Comparison of ENCODE assay signal across 8 cellular contexts in the genomic region with DNA sequence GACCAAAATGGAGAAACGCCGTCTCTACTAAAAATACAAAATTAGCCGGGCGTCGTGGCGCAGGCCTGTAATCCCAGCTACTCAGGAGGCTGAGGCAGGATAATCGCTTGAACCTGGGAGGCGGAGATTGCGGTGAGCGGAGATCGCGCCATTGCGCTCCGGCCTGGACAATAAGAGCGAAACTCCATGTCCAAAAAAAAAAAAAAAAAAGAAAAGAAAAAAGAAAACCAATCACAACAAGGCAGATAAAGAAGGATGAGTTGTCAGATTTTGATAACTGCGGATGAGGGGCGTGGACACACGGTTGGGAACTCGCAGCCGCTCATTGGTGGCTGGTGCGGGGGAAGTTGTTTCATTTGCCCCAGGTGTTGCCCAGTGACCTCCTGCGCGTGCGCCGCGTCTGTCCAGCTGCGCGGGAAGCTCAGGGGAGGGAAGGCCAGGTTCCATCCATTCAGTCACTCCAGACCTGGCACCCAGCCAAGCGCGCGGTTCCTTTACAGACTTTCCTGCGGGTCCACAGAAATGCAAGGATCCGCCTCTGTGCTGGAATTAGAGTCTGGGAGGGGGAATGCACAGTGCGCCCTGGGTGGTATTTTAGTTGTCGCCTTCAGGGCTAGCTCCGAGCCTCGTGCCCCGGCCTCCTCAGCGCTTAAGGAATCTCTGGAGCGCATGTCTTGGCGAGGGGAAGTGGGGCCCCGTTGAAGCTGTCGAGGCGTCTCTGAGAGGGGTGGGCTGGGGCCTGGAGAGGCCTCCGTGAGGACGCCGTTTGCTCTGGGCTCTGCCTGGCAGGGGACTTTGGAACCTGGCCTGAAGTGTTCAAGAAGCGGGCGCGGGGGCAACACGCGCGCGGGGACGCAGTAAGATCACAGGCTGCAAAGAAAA. TPM values are rescaled to one million over a fixed set of nuclear protein-coding genes. Genes with fewer than 3 reads are reported as not detected.
DNase-seq lines count a peak whose midpoint lies in the region; ATAC-seq, FAIRE-seq and TF ChIP-seq lines count a peak whose summit lies in the region.

No MANE protein-coding gene starts in this region.

- H3K9me1 ChIP-seq in K562 (ENCODE audit: control insufficient read depth, insufficient read depth, low read length): no peaks in the 10 kb centered on the region

- no peak for TF ChIP-seq POLR2A in K562 (conservative IDR thresholded peaks at IDR 0.05)

- intact Hi-C loops in K562 (cut with micrococcal nuclease): loop anchor here (10.0 kb wide), 1 partner anchor 168 kb away; a partner anchor contains a TSS

- no peak for TF ChIP-seq CTCF in K562 (IDR thresholded peaks at IDR 0.05 in 2 of 3, conservative IDR thresholded peaks at IDR 0.05 in 1 of 3; ENCODE audit: insufficient read depth in 2 of 3, low read depth in 1 of 3, low read length in 3 of 3)

- no peaks in the 10 kb centered on the region; the same call in none of the 2 replicates for H4K20me1 ChIP-seq in K562 (replicated peaks; ENCODE audit: control insufficient read depth, insufficient read depth, low read length)

- peaks cover 21 to 51% of the 10 kb centered on the region in 2 experiments; a peak in 4 of 5 replicates for H3K4me1 ChIP-seq in K562 (replicated peaks in 1 of 2; ENCODE audit: control insufficient read depth in 2 of 2, insufficient read depth in 2 of 2, low read length in 2 of 2)
- H3K4me1 ChIP-seq in skeletal muscle tissue (ENCODE audit: control insufficient read depth in 3 of 3, insufficient read depth in 3 of 3, low read length in 3 of 3): peaks cover 22 to 32% (median 25%) of the 10 kb centered on the region in 3 donors

- H3K9me3 ChIP-seq in K562 (replicated peaks; ENCODE audit: control insufficient read depth, insufficient read depth, low read depth, low read length) (no peaks in the 10 kb centered on the region), iPS-18c (ENCODE audit: control insufficient read depth, insufficient read depth, low read length) (no peaks in the 10 kb centered on the region), skeletal muscle tissue (ENCODE audit: control insufficient read depth in 3 of 3, low read length in 3 of 3) (no peaks in the 10 kb centered on the region)

- no peak for TF ChIP-seq EP300 in K562 (IDR thresholded peaks at IDR 0.05; ENCODE audit: low read length)

- no peaks in the 10 kb centered on the region for H3K79me2 ChIP-seq in K562 (ENCODE audit: control insufficient read depth, insufficient read depth, low read length)

- TSS peak; percentile 81 for BruUV-seq in K562 (replicated peaks; lab: Mats Ljungman, UMichigan)

- H3K36me3 ChIP-seq in K562 (ENCODE audit: control insufficient read depth, insufficient read depth, low read length) (peaks cover 10% of the 10 kb centered on the region; the same call in 1 of the 3 replicates), skeletal muscle tissue (ENCODE audit: control insufficient read depth in 3 of 3, insufficient read depth in 3 of 3, low read length in 3 of 3) (peaks cover 0 to 7% (median 3%) of the 10 kb centered on the region in 3 donors)

- POLR2A ChIA-PET in K562 (lab: Yijun Ruan, JAX): interaction anchor here (0.6 to 3.8 kb wide), 12 partner anchors 10 to 251 kb away, joined by 3 to 18 read pairs (median 4); no protein-coding TSS in a partner anchor

- peak in 1 of 2 experiments; percentile 17; a peak in 1 of 4 replicates for TF ChIP-seq RAD21 in K562 (CRISPR knock-in tag; conservative IDR thresholded peaks at IDR 0.05 in 1 of 2, IDR thresholded peaks at IDR 0.05 in 1 of 2)

- H3K27me3 ChIP-seq in K562 (ENCODE audit: control insufficient read depth in 2 of 2, insufficient read depth in 2 of 2, low read length in 2 of 2) (no peaks in the 10 kb centered on the region), skeletal muscle tissue (ENCODE audit: control insufficient read depth in 3 of 3, insufficient read depth in 3 of 3, low read length in 3 of 3) (no peaks in the 10 kb centered on the region)

- H3K4me2 ChIP-seq in K562 (ENCODE audit: insufficient read depth, low read length): peak overlapping the region; percentile 88

- H3K4me3 ChIP-seq in K562 (peak overlapping the region; percentile 64), iPS-18c (ENCODE audit: insufficient read depth, low read depth, low read length) (peak overlapping the region; percentile 81), skeletal muscle tissue (ENCODE audit: low read length in 3 of 3) (peak overlapping the region; percentile 66 to 77 (median 75))

- ATAC-seq in K562 (peak; percentile 51), GM18873 (IDR thresholded peaks at IDR 0.05; ENCODE audit: low FRiP score, unreplicated experiment) (no peak)

- 28% methylated on average over 49 of the region's 55 CpGs for WGBS in K562 (ENCODE audit: insufficient coverage, low coverage, missing lambda C conversion rate)

- in situ Hi-C loops in K562 (cut with MboI): no loop called here

- H3K9ac ChIP-seq in K562 (ENCODE audit: insufficient read depth in 1 of 2, low read depth in 2 of 2, low read length in 2 of 2) (peak overlapping the region; percentile 72 to 92), skeletal muscle tissue (ENCODE audit: low read depth in 1 of 3, low read length in 3 of 3) (peak overlapping the region in 2 of 3 donors; percentile 59 to 75)

- DNase-seq in GM03348 (ENCODE audit: low spot score): peak; percentile 47
- DNase-seq in HUDEP-2 (lab: John Stamatoyannopoulos, UW; ENCODE audit: unreplicated experiment in 76 of 76): peak in 58 of 76 experiments; percentile 15 to 71 (median 46)
- peak; percentile 63 for DNase-seq in RPMI7951 (ENCODE audit: low read depth)
- DNase-seq in K562 (ENCODE audit: extremely low read depth in 1 of 4, low spot score in 3 of 4): peak; percentile 74 to 87 (median 82)
- DNase-seq in NAMALWA (ENCODE audit: low spot score): no peak

- peak overlapping the region; percentile 82 for H3K27ac ChIP-seq in K562 (ENCODE audit: extremely low read depth, low read depth, low read length)
- peak overlapping the region; percentile 30 for H3K27ac ChIP-seq in skeletal muscle tissue (ENCODE audit: low read depth, low read length)

- peak; percentile 86 for FAIRE-seq in K562 (lab: Jason Lieb, UNC)

- H2AFZ ChIP-seq in K562 (ENCODE audit: low read depth, low read length): peak overlapping the region; percentile 96

- CTCF ChIA-PET in K562 (lab: Yijun Ruan, JAX; ENCODE audit: low intra/inter-chr PET ratio): no interaction called here

RNA-seq across cellular contexts. Expression of a gene that starts 0.7 kb away (rescaled TPM):
- total RNA-seq in RPMI7951 (2014; rRNA removed; shearing (Covaris generic)): 4.6 and 6.1 TPM in 2 replicates
- 5.8 and 10.5 TPM in 2 replicates for total RNA-seq in K562 (2011; cell fraction: chromatin; rRNA removed; ENCODE audit: low replicate concordance)
- 15.2 and 19.6 TPM in 2 replicates for total RNA-seq in K562 (2011; cell fraction: nucleolus; rRNA removed)
- total RNA-seq in K562 (2011; cell fraction: nucleoplasm; rRNA removed): 9.9 and 10.0 TPM in 2 replicates
- total RNA-seq in K562 (2014; rRNA removed): 81.2 and 83.5 TPM in 2 replicates
- 5.3 and 8.7 TPM in 2 replicates for total RNA-seq in K562 (2014; rRNA removed; fragmentation: Illumina TruSeq; extraction: Trizol)
- 28.2 and 30.0 TPM in 2 replicates for total RNA-seq in K562 (2015; rRNA removed; fragmentation: Illumina TruSeq; extraction: Trizol)
- 31.9 and 37.3 TPM in 2 replicates for total RNA-seq in K562 (2021)
- polyA plus RNA-seq in K562 (2011; rRNA removed): 20.8 and 33.6 TPM in 2 replicates
- polyA plus RNA-seq in K562 (2011; cell fraction: cytosol; rRNA removed): 73.6 and 108 TPM in 2 replicates
- polyA plus RNA-seq in K562 (2011; cell fraction: nucleus; rRNA removed): 19.7 and 25.2 TPM in 2 replicates
- polyA plus RNA-seq in K562 (2012): 27.0 and 47.9 TPM in 2 replicates
- 16.0 and 25.7 TPM in 2 replicates for polyA plus RNA-seq in K562 (2014; fragmentation: Illumina TruSeq; extraction: Trizol)
- 10 to 100 TPM; 10.1 to 18.2 TPM for polyA plus RNA-seq in K562 (2014; fragmentation: Nextera tagmentation; extraction: Ambion mirVana)
- polyA plus RNA-seq in K562 (2014; rRNA removed): 55.2 and 75.1 TPM in 2 replicates
- 4.2 and 5.4 TPM in 2 replicates for polyA minus RNA-seq in K562 (2011; rRNA and poly(A)+ RNA removed)
- 9.0 and 17.8 TPM in 2 replicates for polyA minus RNA-seq in K562 (2011; cell fraction: cytosol; rRNA and poly(A)+ RNA removed)
- polyA minus RNA-seq in K562 (2011; cell fraction: nucleus; rRNA and poly(A)+ RNA removed): 11.4 and 17.0 TPM in 2 replicates
- total RNA-seq in skeletal muscle tissue: 1.6 TPM

RNA-seq across cellular contexts. Expression of a gene that starts 6.6 kb away (rescaled TPM):
- total RNA-seq in RPMI7951 (2014; rRNA removed; shearing (Covaris generic)): not detected in 2 replicates
- 0.51 and 0.67 TPM in 2 replicates for total RNA-seq in K562 (2011; cell fraction: chromatin; rRNA removed; ENCODE audit: low replicate concordance)
- total RNA-seq in K562 (2011; cell fraction: nucleolus; rRNA removed): 0.39 and 0.50 TPM in 2 replicates
- 0.22 TPM in 1 of 2 replicates, not detected in the other for total RNA-seq in K562 (2011; cell fraction: nucleoplasm; rRNA removed)
- total RNA-seq in K562 (2014; rRNA removed) (0.29 and 0.36 TPM in 2 replicates), K562 (2014; rRNA removed; fragmentation: Illumina TruSeq; extraction: Trizol) (0.22 and 0.29 TPM in 2 replicates), K562 (2015; rRNA removed; fragmentation: Illumina TruSeq; extraction: Trizol) (0.57 and 0.76 TPM in 2 replicates), K562 (2021) (0.40 and 0.45 TPM in 2 replicates), skeletal muscle tissue (not detected)
- polyA plus RNA-seq in K562 (2011; rRNA removed) (0.08 and 0.20 TPM in 2 replicates), K562 (2014; fragmentation: Illumina TruSeq; extraction: Trizol) (0.28 and 0.31 TPM in 2 replicates), K562 (2014; fragmentation: Nextera tagmentation; extraction: Ambion mirVana) (under 1 TPM in 1 of 2 experiments, not detected in 1; 0.01 TPM), K562 (2014; rRNA removed) (0.17 and 0.32 TPM in 2 replicates)
- polyA plus RNA-seq in K562 (2011; cell fraction: cytosol; rRNA removed): 0.12 and 0.15 TPM in 2 replicates
- polyA plus RNA-seq in K562 (2011; cell fraction: nucleus; rRNA removed): 0.24 and 0.34 TPM in 2 replicates
- 1.0 and 2.9 TPM in 2 replicates for polyA plus RNA-seq in K562 (2012)
- 0.28 and 0.36 TPM in 2 replicates for polyA minus RNA-seq in K562 (2011; rRNA and poly(A)+ RNA removed)
- not detected in 2 replicates for polyA minus RNA-seq in K562 (2011; cell fraction: cytosol; rRNA and poly(A)+ RNA removed)
- 0.27 and 0.67 TPM in 2 replicates for polyA minus RNA-seq in K562 (2011; cell fraction: nucleus; rRNA and poly(A)+ RNA removed)

RNA-seq across cellular contexts. Expression of a gene that starts 8.1 kb away (rescaled TPM):
- 13.6 and 17.0 TPM in 2 replicates for total RNA-seq in RPMI7951 (2014; rRNA removed; shearing (Covaris generic))
- total RNA-seq in K562 (2011; cell fraction: chromatin; rRNA removed; ENCODE audit: low replicate concordance): 63.2 and 82.7 TPM in 2 replicates
- total RNA-seq in K562 (2011; cell fraction: nucleolus; rRNA removed): 59.7 and 60.7 TPM in 2 replicates
- total RNA-seq in K562 (2011; cell fraction: nucleoplasm; rRNA removed): 60.9 and 71.7 TPM in 2 replicates
- 25.9 and 33.8 TPM in 2 replicates for total RNA-seq in K562 (2014; rRNA removed)
- total RNA-seq in K562 (2014; rRNA removed; fragmentation: Illumina TruSeq; extraction: Trizol): 23.5 and 24.9 TPM in 2 replicates
- total RNA-seq in K562 (2015; rRNA removed; fragmentation: Illumina TruSeq; extraction: Trizol): 25.4 and 26.4 TPM in 2 replicates
- 38.2 and 39.4 TPM in 2 replicates for total RNA-seq in K562 (2021)
- 28.9 and 32.7 TPM in 2 replicates for polyA plus RNA-seq in K562 (2011; rRNA removed)
- 22.9 and 23.4 TPM in 2 replicates for polyA plus RNA-seq in K562 (2011; cell fraction: cytosol; rRNA removed)
- polyA plus RNA-seq in K562 (2011; cell fraction: nucleus; rRNA removed): 38.7 and 41.9 TPM in 2 replicates
- polyA plus RNA-seq in K562 (2012): 32.4 and 38.8 TPM in 2 replicates
- polyA plus RNA-seq in K562 (2014; fragmentation: Illumina TruSeq; extraction: Trizol): 31.4 and 33.3 TPM in 2 replicates
- 1 to 10 TPM; 8.1 to 8.9 TPM for polyA plus RNA-seq in K562 (2014; fragmentation: Nextera tagmentation; extraction: Ambion mirVana)
- polyA plus RNA-seq in K562 (2014; rRNA removed): 35.7 and 36.4 TPM in 2 replicates
- polyA minus RNA-seq in K562 (2011; rRNA and poly(A)+ RNA removed): 19.4 and 23.6 TPM in 2 replicates
- 13.7 and 16.1 TPM in 2 replicates for polyA minus RNA-seq in K562 (2011; cell fraction: cytosol; rRNA and poly(A)+ RNA removed)
- 13.3 and 25.8 TPM in 2 replicates for polyA minus RNA-seq in K562 (2011; cell fraction: nucleus; rRNA and poly(A)+ RNA removed)
- total RNA-seq in skeletal muscle tissue: 14.6 TPM

RNA-seq across cellular contexts. Expression of a gene that starts 43.7 kb away (rescaled TPM):
- 38.3 and 54.4 TPM in 2 replicates for total RNA-seq in RPMI7951 (2014; rRNA removed; shearing (Covaris generic))
- total RNA-seq in K562 (2011; cell fraction: chromatin; rRNA removed; ENCODE audit: low replicate concordance): 53.9 and 97.1 TPM in 2 replicates
- total RNA-seq in K562 (2011; cell fraction: nucleolus; rRNA removed): 55.0 and 62.4 TPM in 2 replicates
- 34.8 and 43.8 TPM in 2 replicates for total RNA-seq in K562 (2011; cell fraction: nucleoplasm; rRNA removed)
- total RNA-seq in K562 (2014; rRNA removed): 13.1 and 20.8 TPM in 2 replicates
- total RNA-seq in K562 (2014; rRNA removed; fragmentation: Illumina TruSeq; extraction: Trizol): 7.9 and 13.1 TPM in 2 replicates
- total RNA-seq in K562 (2015; rRNA removed; fragmentation: Illumina TruSeq; extraction: Trizol): 20.7 and 22.5 TPM in 2 replicates
- 18.2 and 19.9 TPM in 2 replicates for total RNA-seq in K562 (2021)
- 27.1 and 35.2 TPM in 2 replicates for polyA plus RNA-seq in K562 (2011; rRNA removed)
- polyA plus RNA-seq in K562 (2011; cell fraction: cytosol; rRNA removed): 38.7 and 39.7 TPM in 2 replicates
- polyA plus RNA-seq in K562 (2011; cell fraction: nucleus; rRNA removed): 105 TPM in 2 replicates
- polyA plus RNA-seq in K562 (2012): 23.5 and 35.7 TPM in 2 replicates
- 30.0 and 36.8 TPM in 2 replicates for polyA plus RNA-seq in K562 (2014; fragmentation: Illumina TruSeq; extraction: Trizol)
- polyA plus RNA-seq in K562 (2014; fragmentation: Nextera tagmentation; extraction: Ambion mirVana): 1 to 10 TPM; 1.5 to 3.6 TPM
- 23.4 and 23.5 TPM in 2 replicates for polyA plus RNA-seq in K562 (2014; rRNA removed)
- 22.6 and 25.2 TPM in 2 replicates for polyA minus RNA-seq in K562 (2011; rRNA and poly(A)+ RNA removed)
- 11.4 and 13.7 TPM in 2 replicates for polyA minus RNA-seq in K562 (2011; cell fraction: cytosol; rRNA and poly(A)+ RNA removed)
- 22.2 and 27.5 TPM in 2 replicates for polyA minus RNA-seq in K562 (2011; cell fraction: nucleus; rRNA and poly(A)+ RNA removed)
- 19.8 TPM for total RNA-seq in skeletal muscle tissue

RNA-seq across cellular contexts. Expression of a gene that starts 44.1 kb away (rescaled TPM):
- total RNA-seq in RPMI7951 (2014; rRNA removed; shearing (Covaris generic)): 36.3 and 36.9 TPM in 2 replicates
- 52.2 and 75.8 TPM in 2 replicates for total RNA-seq in K562 (2011; cell fraction: chromatin; rRNA removed; ENCODE audit: low replicate concordance)
- 35.9 and 41.6 TPM in 2 replicates for total RNA-seq in K562 (2011; cell fraction: nucleolus; rRNA removed)
- total RNA-seq in K562 (2011; cell fraction: nucleoplasm; rRNA removed): 34.0 and 47.2 TPM in 2 replicates
- 57.9 and 60.3 TPM in 2 replicates for total RNA-seq in K562 (2014; rRNA removed)
- total RNA-seq in K562 (2014; rRNA removed; fragmentation: Illumina TruSeq; extraction: Trizol): 39.5 and 44.2 TPM in 2 replicates
- 58.4 and 61.5 TPM in 2 replicates for total RNA-seq in K562 (2015; rRNA removed; fragmentation: Illumina TruSeq; extraction: Trizol)
- 31.2 and 41.0 TPM in 2 replicates for total RNA-seq in K562 (2021)
- 33.8 and 37.9 TPM in 2 replicates for polyA plus RNA-seq in K562 (2011; rRNA removed)
- 38.9 and 62.7 TPM in 2 replicates for polyA plus RNA-seq in K562 (2011; cell fraction: cytosol; rRNA removed)
- 54.0 and 67.1 TPM in 2 replicates for polyA plus RNA-seq in K562 (2011; cell fraction: nucleus; rRNA removed)
- 31.6 and 35.7 TPM in 2 replicates for polyA plus RNA-seq in K562 (2012)
- 51.3 and 68.6 TPM in 2 replicates for polyA plus RNA-seq in K562 (2014; fragmentation: Illumina TruSeq; extraction: Trizol)
- polyA plus RNA-seq in K562 (2014; fragmentation: Nextera tagmentation; extraction: Ambion mirVana): 1 to 10 TPM; 2.4 to 9.1 TPM
- polyA plus RNA-seq in K562 (2014; rRNA removed): 66.6 and 79.4 TPM in 2 replicates
- 24.9 and 30.8 TPM in 2 replicates for polyA minus RNA-seq in K562 (2011; rRNA and poly(A)+ RNA removed)
- polyA minus RNA-seq in K562 (2011; cell fraction: cytosol; rRNA and poly(A)+ RNA removed): 16.6 and 22.6 TPM in 2 replicates
- 9.8 and 36.0 TPM in 2 replicates for polyA minus RNA-seq in K562 (2011; cell fraction: nucleus; rRNA and poly(A)+ RNA removed)
- 10.4 TPM for total RNA-seq in skeletal muscle tissue
